In the genomic region with DNA sequence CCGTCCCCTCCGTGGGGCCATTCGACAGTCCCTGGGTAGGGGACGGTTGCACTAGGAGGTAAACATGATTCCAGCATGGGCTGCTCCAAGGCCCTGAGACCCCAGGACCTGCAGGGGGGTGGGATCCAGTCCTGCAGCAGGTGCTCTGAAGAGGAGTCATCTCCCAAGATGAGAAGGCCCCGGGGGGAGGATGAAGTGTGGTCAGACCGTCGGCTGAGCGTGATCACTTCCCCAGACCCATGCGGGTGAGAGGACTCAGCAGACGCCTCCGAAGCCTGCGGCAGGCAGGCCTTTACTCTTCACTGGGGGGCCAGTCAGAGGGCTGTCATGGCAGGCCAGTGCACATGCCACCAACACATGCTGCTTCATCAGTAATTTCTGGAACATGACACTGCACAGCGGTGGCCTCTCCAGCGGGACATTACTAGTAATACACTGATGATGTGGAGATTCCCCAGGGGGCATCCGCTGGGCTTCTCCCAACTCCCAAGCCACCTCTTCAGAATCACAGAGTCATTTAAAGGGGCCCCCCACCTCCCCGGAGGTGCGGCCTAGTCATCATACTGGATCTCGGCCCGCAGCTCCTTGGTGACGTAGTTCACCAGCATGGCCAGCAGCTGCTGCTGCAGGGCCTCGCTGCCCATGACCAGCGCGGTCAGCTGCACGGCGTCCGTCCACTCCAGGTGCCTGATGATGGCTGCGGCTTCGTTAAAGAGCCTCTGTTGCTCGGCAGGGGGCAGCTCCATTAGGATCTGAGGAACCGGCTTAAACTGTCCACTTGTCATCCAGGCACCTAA, we compare ENCODE assay signal across 1 cellular context.
TF ChIP-seq lines count a peak whose summit lies in the region.

No MANE protein-coding gene starts in this region.

TF ChIP-seq in H1, 55 proteins besides CTCF, POLR2A, EP300 and RAD21:
- TF ChIP-seq KDM4A (IDR thresholded peaks at IDR 0.05; ENCODE audit: low read depth, low read length, severe bottlenecking) (no peak), ATF2 (IDR thresholded peaks at IDR 0.05; ENCODE audit: low read length) (no peak), RFX5 (IDR thresholded peaks at IDR 0.05; ENCODE audit: borderline replicate concordance, low read depth, low read length) (no peak), KDM1A (IDR thresholded peaks at IDR 0.05; ENCODE audit: borderline replicate concordance, low read length) (no peak), CHD2 (IDR thresholded peaks at IDR 0.05; ENCODE audit: low read length) (no peak), GTF2F1 (IDR thresholded peaks at IDR 0.05; ENCODE audit: borderline replicate concordance, low read depth, low read length) (no peak), SAP30 (IDR thresholded peaks at IDR 0.05; ENCODE audit: insufficient read depth, insufficient replicate concordance, low read length) (no peak), TAF1 (IDR thresholded peaks at IDR 0.05; ENCODE audit: low read depth, low read length) (no peak), EGR1 (IDR thresholded peaks at IDR 0.05; ENCODE audit: borderline replicate concordance, low read depth, low read length) (no peak), CBX8 (IDR thresholded peaks at IDR 0.05; ENCODE audit: borderline replicate concordance, low read depth, low read length) (no peak), SP2 (IDR thresholded peaks at IDR 0.05; ENCODE audit: low read length) (no peak), POU5F1 (IDR thresholded peaks at IDR 0.05; ENCODE audit: low read depth, low read length) (no peak), TBP (IDR thresholded peaks at IDR 0.05; ENCODE audit: low read depth, low read length) (no peak), YY1 (IDR thresholded peaks at IDR 0.05; ENCODE audit: low read depth, low read length) (no peak)
TF ChIP-seq in H1: peak in this region for 0.
